Comparison of ENCODE assay signal across 17 cellular contexts in the genomic region with DNA sequence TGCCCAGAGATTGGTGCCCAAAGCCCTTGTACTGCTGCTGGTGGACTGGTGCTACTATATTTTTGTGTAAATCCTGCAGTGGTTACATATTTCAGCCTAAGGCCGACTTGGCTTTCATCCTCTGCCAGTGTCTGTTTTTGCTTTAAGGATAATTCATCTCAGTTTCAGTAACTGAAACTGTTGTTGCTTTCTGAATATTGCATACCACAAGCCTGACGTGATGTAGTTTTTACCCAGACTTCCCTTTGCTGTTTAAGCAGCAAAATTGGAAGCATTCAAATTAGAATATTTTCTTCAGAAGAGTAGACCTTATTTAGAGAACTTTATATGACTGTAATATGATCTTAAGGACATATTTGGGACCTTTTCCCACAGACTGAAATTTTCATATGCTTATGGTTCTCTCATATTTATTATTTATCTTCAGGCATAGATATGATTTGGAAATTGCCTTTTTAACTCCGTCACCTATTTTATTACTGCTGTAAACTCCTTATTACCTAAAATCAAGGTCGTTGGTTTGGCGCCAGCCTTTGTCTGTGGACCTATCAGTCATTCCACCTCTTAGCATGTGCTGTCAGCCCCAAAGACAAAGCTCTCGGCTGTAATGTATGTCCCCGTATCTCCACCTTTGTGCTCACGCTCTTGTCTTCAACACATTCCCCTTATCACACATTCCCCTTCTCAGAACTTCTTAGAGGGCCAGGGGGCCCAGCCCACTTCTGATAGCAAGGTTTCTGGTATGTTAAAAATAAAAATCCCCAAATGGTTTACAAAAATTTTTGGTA.
DNase-seq lines count a peak whose midpoint lies in the region; ATAC-seq, FAIRE-seq and TF ChIP-seq lines count a peak whose summit lies in the region.
"Had no signal": no experiment of that assay in that cellular context is flagged by ENCODE, and none has a peak within 500 bp of the region (broad histone marks: within the 10 kb centered on the region; RNA-seq: fewer than 3 reads in every experiment).

No MANE protein-coding gene starts in this region.

- no peak for TF ChIP-seq EP300 in stomach (IDR thresholded peaks at IDR 0.05)

- FAIRE-seq in HTR-8/SVneo (lab: Jason Lieb, UNC) (no peak), bronchial epithelial cell (lab: Jason Lieb, UNC) (no peak)

- no peaks in the 10 kb centered on the region for H3K36me3 ChIP-seq in bronchial epithelial cell (ENCODE audit: control insufficient read depth, insufficient read depth, low read length)
- H3K36me3 ChIP-seq in tibial artery = no peaks in the 10 kb centered on the region
- no peaks in the 10 kb centered on the region for H3K36me3 ChIP-seq in stomach
- H3K36me3 ChIP-seq: BLaER1 treated with 17β-estradiol and CSF1 and Interleukin-3, amounts not matched to agents 10 nM and 100 nM; esophagus squamous epithelium had no signal

- H3K4me1 ChIP-seq in tibial artery = peaks cover 0 to 25% (median 8%) of the 10 kb centered on the region in 4 donors
- peaks cover 0 to 6% (median 0%) of the 10 kb centered on the region in 4 donors for H3K4me1 ChIP-seq in stomach
- H3K4me1 ChIP-seq: BLaER1 treated with 17β-estradiol and CSF1 and Interleukin-3, amounts not matched to agents 10 nM and 100 nM; esophagus squamous epithelium had no signal

- WGBS in stomach, 5 donors = 28 to 45% (median 37%) methylated on average over 8 of the region's 8 CpGs

- intact Hi-C loops in tibial artery (cut with DNase I; ENCODE audit: low total_unique reads) = loop anchor here (10.0 kb wide), 1 partner anchor 339 kb away; the partner anchor contains the start of gene RYR2
- intact Hi-C loops in stomach (cut with DNase I; ENCODE audit: low total_unique reads) = no loop called here

- H3K27me3 ChIP-seq in bronchial epithelial cell (ENCODE audit: control insufficient read depth, insufficient read depth, low read length) = no peaks in the 10 kb centered on the region
- no peaks in the 10 kb centered on the region for H3K27me3 ChIP-seq in tibial artery
- no peaks in the 10 kb centered on the region for H3K27me3 ChIP-seq in stomach
- H3K27me3 ChIP-seq: BLaER1 treated with 17β-estradiol and CSF1 and Interleukin-3, amounts not matched to agents 10 nM and 100 nM; dorsolateral prefrontal cortex; esophagus squamous epithelium had no signal

- TF ChIP-seq POLR2A in stomach (IDR thresholded peaks at IDR 0.05) = no peak

- H3K27ac ChIP-seq in tibial artery (peak overlapping the region; percentile 66 to 68), stomach (no peak overlapping the region)
- H3K27ac ChIP-seq: BLaER1 treated with 17β-estradiol and CSF1 and Interleukin-3, amounts not matched to agents 10 nM and 100 nM; dorsolateral prefrontal cortex had no signal

- H3K9me3 ChIP-seq in tibial artery (no peaks in the 10 kb centered on the region), stomach (no peaks in the 10 kb centered on the region)
- H3K9me3 ChIP-seq: BLaER1 treated with 17β-estradiol and CSF1 and Interleukin-3, amounts not matched to agents 10 nM and 100 nM; esophagus squamous epithelium had no signal

- peak; percentile 2 for DNase-seq in HTR-8/SVneo (ENCODE audit: insufficient read length, low spot score)
- DNase-seq in bronchial epithelial cell (ENCODE audit: low read depth) = peak; percentile 5
- DNase-seq in foreskin melanocyte = peak; percentile 38
- no peak for DNase-seq in tibial artery
- no peak for DNase-seq in activated T-cell treated with anti-CD3 and anti-CD28 coated beads, Interleukin-2, amount 50 U/mL, for 1 hour
- DNase-seq in stomach = no peak
- DNase-seq: activated CD8-positive, alpha-beta T cell treated with anti-CD3 and anti-CD28 coated beads for 36 hours; dorsolateral prefrontal cortex; esophagus squamous epithelium; GOT3; mammary epithelial cell; NCI-H2029 treated with DMSO at 0.1 percent for 48 hours; NCI-H526; stimulated activated CD4-positive, alpha-beta T cell treated with anti-CD3 and anti-CD28 coated beads, Interleukin-15, amount 100 ng/mL, for 24 hours had no signal

- TF ChIP-seq CTCF in bronchial epithelial cell (IDR thresholded peaks at IDR 0.05; ENCODE audit: insufficient read depth, low read length, severe bottlenecking) (no peak), tibial artery (IDR thresholded peaks at IDR 0.05) (no peak), stomach (IDR thresholded peaks at IDR 0.05) (no peak)

- H3K4me3 ChIP-seq in bronchial epithelial cell (ENCODE audit: low read depth, low read length) (no peak overlapping the region), tibial artery (peak overlapping the region; percentile 5 to 12), stomach (no peak overlapping the region)
- H3K4me3 ChIP-seq: BLaER1 treated with 17β-estradiol and CSF1 and Interleukin-3, amounts not matched to agents 10 nM and 100 nM; dorsolateral prefrontal cortex; esophagus squamous epithelium had no signal

- ATAC-seq in HG03378 (IDR thresholded peaks at IDR 0.05; ENCODE audit: unreplicated experiment) = no peak
- ATAC-seq: activated CD8-positive, alpha-beta T cell treated with anti-CD3 and anti-CD28 coated beads for 36 hours; activated T-helper 17 cell treated with anti-CD3 and anti-CD28 coated beads, Interleukin-2, amount 50 U/mL, for 72 hours had no signal

Comparison
In these comparisons a context has a peak if more than half of its experiments do, and no peak if none do; other contexts are left out.
1. DNase-seq: peak in HTR-8/SVneo (single experiment), bronchial epithelial cell (single experiment) and foreskin melanocyte (single experiment); none in tibial artery (0 of 2), activated T-cell treated with anti-CD3 and anti-CD28 coated beads, Interleukin-2, amount 50 U/mL, for 1 hour (single experiment) and stomach (single experiment).
2. H3K4me3 ChIP-seq: peak in tibial artery (2 of 2); none in bronchial epithelial cell (single experiment) and stomach (0 of 4).
3. H3K27ac ChIP-seq: peak in tibial artery (2 of 2); none in stomach (0 of 5).